Comparison of ENCODE assay signal across 8 cellular contexts in the genomic region with DNA sequence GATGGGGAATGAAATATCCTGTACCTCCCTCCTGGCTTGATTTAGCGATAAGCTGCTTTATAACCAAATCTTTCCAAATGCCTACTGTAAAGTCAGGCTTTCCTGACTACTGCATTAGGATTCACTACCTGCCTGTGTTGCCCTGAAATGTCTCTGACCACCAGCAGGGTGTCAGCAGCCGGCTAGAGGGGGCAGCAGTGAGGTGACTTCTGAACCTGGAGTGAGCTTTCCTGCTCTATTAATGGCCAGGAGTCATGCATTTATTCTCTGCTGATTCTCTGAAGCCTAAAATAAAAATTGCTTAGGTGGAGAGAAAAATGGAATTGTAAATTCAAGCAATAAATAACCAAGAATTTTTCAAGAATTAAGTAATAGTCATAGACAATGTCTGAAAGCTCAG. TPM values are rescaled to one million over a fixed set of nuclear protein-coding genes. Genes with fewer than 3 reads are reported as not detected.
DNase-seq lines count a peak whose midpoint lies in the region; ATAC-seq and TF ChIP-seq lines count a peak whose summit lies in the region.

No MANE protein-coding gene starts in this region.

- no peaks in the 10 kb centered on the region for H3K27me3 Mint-ChIP-seq in memory B cell

- no peak overlapping the region for H3K27ac Mint-ChIP-seq in memory B cell

- ATAC-seq in memory B cell (ENCODE audit: low read depth) (peak; percentile 38), GM19328 (IDR thresholded peaks at IDR 0.05; ENCODE audit: unreplicated experiment) (no peak), GM21825 (IDR thresholded peaks at IDR 0.05; ENCODE audit: unreplicated experiment) (no peak)

- H3K4me1 Mint-ChIP-seq in memory B cell = peaks cover 25% of the 10 kb centered on the region

- H3K9me3 Mint-ChIP-seq in memory B cell = no peaks in the 10 kb centered on the region

- H3K27ac ChIP-seq in cardiac muscle cell (no peak overlapping the region), breast epithelium (peak overlapping the region; percentile 88 to 92)

- intact Hi-C loops in cardiac septum (cut with DNase I) = no loop called here
- intact Hi-C loops in breast epithelium (cut with DNase I; ENCODE audit: low total_unique reads) = no loop called here

- H3K4me1 ChIP-seq in cardiac muscle cell (ENCODE audit: low read depth) = no peaks in the 10 kb centered on the region
- H3K4me1 ChIP-seq in breast epithelium = peaks cover 0 to 2% of the 10 kb centered on the region in 2 donors

- peaks cover 33% of the 10 kb centered on the region for H3K27me3 ChIP-seq in cardiac muscle cell
- H3K27me3 ChIP-seq in breast epithelium = no peaks in the 10 kb centered on the region

- H3K36me3 ChIP-seq in cardiac muscle cell = no peaks in the 10 kb centered on the region
- no peaks in the 10 kb centered on the region for H3K36me3 ChIP-seq in breast epithelium

- peak; percentile 80 for TF ChIP-seq CTCF in cardiac muscle cell (IDR thresholded peaks at IDR 0.05; ENCODE audit: low read depth, low read length)
- TF ChIP-seq CTCF in breast epithelium (IDR thresholded peaks at IDR 0.05) = peak; percentile 19 to 56 (median 34)

- H3K9me3 ChIP-seq in cardiac muscle cell (ENCODE audit: low read depth) (no peaks in the 10 kb centered on the region), breast epithelium (no peaks in the 10 kb centered on the region)

- peaks cover 7% of the 10 kb centered on the region for H3K36me3 Mint-ChIP-seq in memory B cell

- H3K4me3 Mint-ChIP-seq in memory B cell = peak overlapping the region; percentile 41

- DNase-seq in cardiac muscle cell (ENCODE audit: low read depth in 1 of 2, low spot score in 1 of 2) (peak; percentile 57 to 68), cardiac septum (ENCODE audit: low spot score) (no peak), NCI-H460 (ENCODE audit: extremely low read depth, low read depth) (peak; percentile 41), breast epithelium (ENCODE audit: low spot score in 2 of 2) (peak in 1 of 2 donors; percentile 35), memory B cell (ENCODE audit: low spot score in 2 of 2) (peak in 1 of 2 donors; percentile 31)
- no peak for DNase-seq in effector CD8-positive, alpha-beta T cell (lab: John Stamatoyannopoulos, UW)

- TF ChIP-seq POLR2A in breast epithelium (IDR thresholded peaks at IDR 0.05) = no peak

- H3K4me3 ChIP-seq in cardiac muscle cell = no peak overlapping the region
- peak overlapping the region in 1 of 3 donors; percentile 2 for H3K4me3 ChIP-seq in breast epithelium

RNA-seq across cellular contexts. Expression of gene BACE2, which starts 2.5 kb away (rescaled TPM):
- total RNA-seq in cardiac muscle cell = 8.1 and 17.5 TPM in 2 replicates
- 8.8 and 10.4 TPM in 2 replicates for polyA plus RNA-seq in cardiac muscle cell
- 20.0 TPM for total RNA-seq in cardiac septum
- 131 and 145 TPM in 2 replicates for total RNA-seq in NCI-H460 (2014; rRNA removed; shearing (Covaris generic))
- 62.3 TPM in 2 replicates for polyA plus RNA-seq in NCI-H460 (2014; cell fraction: nucleus; rRNA removed)
- 10 to 100 TPM; 26.9 to 94.4 (median 67.5) TPM for total RNA-seq in breast epithelium

Comparison
In these comparisons a context has a peak if more than half of its experiments do, and no peak if none do; other contexts are left out.
1. DNase-seq: peak in cardiac muscle cell (2 of 2) and NCI-H460 (single experiment); none in cardiac septum (single experiment) and effector CD8-positive, alpha-beta T cell (single experiment).